ENCODE assay signal across 17 cellular contexts in genomic region chr11:538431-539051, GRCh38. TPM values are rescaled to one million over a fixed set of nuclear protein-coding genes. Genes with fewer than 3 reads are reported as not detected.
DNase-seq lines count a peak whose midpoint lies in the region; ATAC-seq, FAIRE-seq and TF ChIP-seq lines count a peak whose summit lies in the region.
"Had no signal": no experiment of that assay in that cellular context is flagged by ENCODE, and none has a peak within 500 bp of the region (broad histone marks: within the 10 kb centered on the region; RNA-seq: fewer than 3 reads in every experiment).

No MANE protein-coding gene starts in this region.

- TSS peak; percentile 66 for BruUV-seq in Panc1 (replicated peaks; lab: Mats Ljungman, UMichigan)
- BruUV-seq in HepG2 (replicated peaks; lab: Mats Ljungman, UMichigan) = no TSS peak

- 45% methylated on average over 14 of the region's 20 CpGs for WGBS in HepG2 (ENCODE audit: low lambda C conversion rate)

- no peaks in the 10 kb centered on the region for H3K27me3 ChIP-seq in Panc1 (ENCODE audit: control insufficient read depth, insufficient read depth, low read length)
- peaks cover 5 to 20% of the 10 kb centered on the region in 2 experiments; a peak in 4 of 5 replicates for H3K27me3 ChIP-seq in HepG2 (ENCODE audit: control insufficient read depth in 1 of 2, insufficient read depth in 2 of 2, low read length in 2 of 2)

- H3K9me3 Mint-ChIP-seq in natural killer cell = no peaks in the 10 kb centered on the region
- no peaks in the 10 kb centered on the region for H3K9me3 Mint-ChIP-seq in natural killer cell treated with Interleukin-12 subunit alpha and Interleukin-12 subunit beta and Interleukin-15 and Interleukin-18, amount 100 ng/mL, for 72 hours
- H3K9me3 Mint-ChIP-seq: T-helper 2 cell treated with Interferon-gamma antibody and Interleukin-4, amounts not matched to agents 5 μg/mL and 100 μg/mL, for 36 hours had no signal

- no peak for TF ChIP-seq POLR2A in HepG2 (IDR thresholded peaks at IDR 0.05; ENCODE audit: insufficient read depth in 1 of 2, low read depth in 2 of 2, low read length in 2 of 2)

- no peak for TF ChIP-seq CTCF in natural killer cell (IDR thresholded peaks at IDR 0.05)
- no peak for TF ChIP-seq CTCF in Panc1 (IDR thresholded peaks at IDR 0.05)
- no peak for TF ChIP-seq CTCF in HepG2 (CRISPR knock-in tag; IDR thresholded peaks at IDR 0.05)

- H3K4me3 ChIP-seq in Panc1 (ENCODE audit: low read depth in 2 of 2, low read length in 2 of 2) (no peak overlapping the region), HepG2 (replicated peaks in 1 of 3; ENCODE audit: insufficient read depth in 1 of 3, low read depth in 2 of 3, low read length in 3 of 3) (no peak overlapping the region)

- no peak overlapping the region for H3K4me2 ChIP-seq in HepG2 (ENCODE audit: low read depth, low read length)

- H3K36me3 Mint-ChIP-seq in natural killer cell = no peaks in the 10 kb centered on the region
- H3K36me3 Mint-ChIP-seq in natural killer cell treated with Interleukin-12 subunit alpha and Interleukin-12 subunit beta and Interleukin-15 and Interleukin-18, amount 100 ng/mL, for 72 hours = no peaks in the 10 kb centered on the region

- POLR2A ChIA-PET in Panc1 (lab: Charles Lee) (no interaction called here), HepG2 (lab: Yijun Ruan, JAX) (interaction anchor here (1.2 kb wide), 1 partner anchor 10 kb away, joined by 3 read pairs; no protein-coding TSS in a partner anchor)

- peaks cover 0 to 25% of the 10 kb centered on the region in 2 donors for H3K4me1 Mint-ChIP-seq in natural killer cell
- peaks cover 5 to 10% of the 10 kb centered on the region in 2 donors for H3K4me1 Mint-ChIP-seq in natural killer cell treated with Interleukin-12 subunit alpha and Interleukin-12 subunit beta and Interleukin-15 and Interleukin-18, amount 100 ng/mL, for 72 hours (ENCODE audit: low read depth in 2 of 2)

- CTCF ChIA-PET in Panc1 (lab: Charles Lee) (no interaction called here), HepG2 (lab: Yijun Ruan, JAX; ENCODE audit: low intra/inter-chr PET ratio, low total read pairs) (no interaction called here)

- H3K9me3 ChIP-seq in Panc1 (ENCODE audit: control insufficient read depth, insufficient read depth, low read depth, low read length) = no peaks in the 10 kb centered on the region
- no peaks in the 10 kb centered on the region for H3K9me3 ChIP-seq in HepG2 (ENCODE audit: low read length)
- H3K9me3 ChIP-seq: stomach had no signal

- no peak for DNase-seq in natural killer cell
- no peak for DNase-seq in natural killer cell treated with Interleukin-12 subunit alpha and Interleukin-12 subunit beta and Interleukin-15 and Interleukin-18, amount 100 ng/mL, for 72 hours (ENCODE audit: low spot score)
- no peak for DNase-seq in Panc1 (ENCODE audit: low read depth, low spot score)
- no peak for DNase-seq in HepG2 (ENCODE audit: low spot score)
- DNase-seq in NCI-H446 treated with DMSO at 0.1 percent for 48 hours (lab: John Stamatoyannopoulos, UW) = no peak
- no peak for DNase-seq in GM03348 (ENCODE audit: low spot score)
- no peak for DNase-seq in HuH-7 (ENCODE audit: low spot score)
- DNase-seq in GM19238 (ENCODE audit: insufficient read length, low spot score) = no peak
- DNase-seq: activated CD4-positive, alpha-beta T cell treated with anti-CD3 and anti-CD28 coated beads, Interleukin-2, amount 50 U/mL, for 4 hours; activated gamma-delta T cell; DND-41; MM.1S; NCI-H2081; NCI-H774; stimulated activated CD4-positive, alpha-beta T cell treated with anti-CD3 and anti-CD28 coated beads, Interleukin-12 subunit alpha, Interleukin-12 subunit beta, amount 100 ng/mL, for 4 hours; stomach had no signal

- no peak overlapping the region for H3K27ac Mint-ChIP-seq in natural killer cell
- H3K27ac Mint-ChIP-seq in natural killer cell treated with Interleukin-12 subunit alpha and Interleukin-12 subunit beta and Interleukin-15 and Interleukin-18, amount 100 ng/mL, for 72 hours = no peak overlapping the region
- H3K27ac Mint-ChIP-seq: T-helper 2 cell treated with Interferon-gamma antibody and Interleukin-4, amounts not matched to agents 5 μg/mL and 100 μg/mL, for 36 hours had no signal

- FAIRE-seq in HepG2 (lab: Jason Lieb, UNC) = no peak

- no peak for TF ChIP-seq RAD21 in HepG2 (CRISPR knock-in tag; IDR thresholded peaks at IDR 0.05)

- no peaks in the 10 kb centered on the region; the same call in 1 of the 2 replicates for H3K36me3 ChIP-seq in Panc1 (ENCODE audit: control insufficient read depth, insufficient read depth, low read length)
- H3K36me3 ChIP-seq in HepG2 (replicated peaks in 1 of 2; ENCODE audit: control insufficient read depth in 1 of 2, insufficient read depth in 2 of 2, low read length in 2 of 2) = peaks cover under 1 to 4% of the 10 kb centered on the region in 2 experiments; a peak in 1 of 5 replicates

- H3K27ac ChIP-seq in Panc1 (ENCODE audit: low read length) (no peak overlapping the region), HepG2 (ENCODE audit: extremely low read length, insufficient read depth, low read length) (no peak overlapping the region)

- TF ChIP-seq EP300 in HepG2 (IDR thresholded peaks at IDR 0.05; ENCODE audit: low read depth in 2 of 2, low read length in 2 of 2) (no peak), HepG2 (CRISPR knock-in tag; IDR thresholded peaks at IDR 0.05; ENCODE audit: borderline replicate concordance) (0 out of 2 replicates have a peak, but pooled peaks have one; percentile 20)

- H3K4me3 Mint-ChIP-seq in natural killer cell = peak overlapping the region; percentile 35
- H3K4me3 Mint-ChIP-seq in natural killer cell treated with Interleukin-12 subunit alpha and Interleukin-12 subunit beta and Interleukin-15 and Interleukin-18, amount 100 ng/mL, for 72 hours = no peak overlapping the region
- H3K4me3 Mint-ChIP-seq: T-helper 2 cell treated with Interferon-gamma antibody and Interleukin-4, amounts not matched to agents 5 μg/mL and 100 μg/mL, for 36 hours had no signal

- H3K9ac ChIP-seq in HepG2 (ENCODE audit: insufficient read depth, low read depth, low read length) = no peak overlapping the region

- no peak for ATAC-seq in natural killer cell
- no peak for ATAC-seq in natural killer cell treated with Interleukin-12 subunit alpha and Interleukin-12 subunit beta and Interleukin-15 and Interleukin-18, amount 100 ng/mL, for 72 hours
- ATAC-seq in Panc1 = no peak
- ATAC-seq in HepG2 = no peak

- peaks cover 4% of the 10 kb centered on the region for H3K79me2 ChIP-seq in HepG2 (ENCODE audit: insufficient read depth, low read length)

- H3K27me3 Mint-ChIP-seq in natural killer cell (ENCODE audit: low read depth in 2 of 2) = no peaks in the 10 kb centered on the region
- H3K27me3 Mint-ChIP-seq in natural killer cell treated with Interleukin-12 subunit alpha and Interleukin-12 subunit beta and Interleukin-15 and Interleukin-18, amount 100 ng/mL, for 72 hours = no peaks in the 10 kb centered on the region

- H2AFZ ChIP-seq in HepG2 (ENCODE audit: low read length) = no peak overlapping the region

- peaks cover 30% of the 10 kb centered on the region for H3K4me1 ChIP-seq in Panc1 (ENCODE audit: control insufficient read depth, insufficient read depth, low read length)
- H3K4me1 ChIP-seq in HepG2 (ENCODE audit: insufficient read depth, low read length) = peaks cover 73% of the 10 kb centered on the region

- in situ Hi-C loops in Panc1 (cut with HindIII; ENCODE audit: low pct_unique_long_range_greater_than_20kb, low sequenced_read_pairs) (no loop called here), HepG2 (cut with HindIII; ENCODE audit: extremely low pct_ligation_motif_present, low pct_unique_long_range_greater_than_20kb) (no loop called here)

- intact Hi-C loops in natural killer cell (cut with micrococcal nuclease) = no loop called here
- intact Hi-C loops in Panc1 (cut with micrococcal nuclease; ENCODE audit: unreplicated experiment) = no loop called here
- intact Hi-C loops in HepG2 (cut with micrococcal nuclease; ENCODE audit: unreplicated experiment) = no loop called here

- no peaks in the 10 kb centered on the region; the same call in 1 of the 2 replicates for H4K20me1 ChIP-seq in HepG2 (ENCODE audit: insufficient read depth, low read length)

RNA-seq across cellular contexts. Expression of gene LRRC56, which starts 1.2 kb away (rescaled TPM):
- 1 to 10 TPM; 1.5 to 2.4 (median 2.2) TPM for total RNA-seq in natural killer cell
- total RNA-seq in natural killer cell treated with Interleukin-12 subunit alpha and Interleukin-12 subunit beta and Interleukin-15 and Interleukin-18, amount 100 ng/mL, for 72 hours = 1 to 10 TPM in 1 of 2 donors, under 1 TPM in 1; 0.98 to 1.8 TPM
- total RNA-seq in Panc1 (2021; ENCODE audit: unreplicated experiment) = 9.8 TPM
- polyA plus RNA-seq in Panc1 (2012; ENCODE audit: insufficient read length) = 13.3 TPM
- total RNA-seq in HepG2 (2016; rRNA removed; fragmentation: Illumina TruSeq; extraction: Trizol) = 0.08 and 0.11 TPM in 2 replicates
- 0.10 TPM in 1 of 2 replicates, not detected in the other for total RNA-seq in HepG2 (2016; cell fraction: cytosol; rRNA removed; fragmentation: Illumina TruSeq; extraction: Trizol; ENCODE audit: low read depth)
- 0.09 TPM in 2 replicates for total RNA-seq in HepG2 (2016; cell fraction: insoluble cytoplasmic fraction; rRNA removed; fragmentation: Illumina TruSeq; extraction: Trizol)
- total RNA-seq in HepG2 (2016; cell fraction: membrane; rRNA removed; fragmentation: Illumina TruSeq; extraction: Trizol) = 0.06 and 0.07 TPM in 2 replicates
- not detected in 2 replicates for total RNA-seq in HepG2 (2016; cell fraction: nucleus; rRNA removed; fragmentation: Illumina TruSeq; extraction: Trizol)
- polyA plus RNA-seq in HepG2 (2011; rRNA removed) = 0.29 and 0.46 TPM in 2 replicates
- polyA plus RNA-seq in HepG2 (2011; cell fraction: cytosol; rRNA removed) = 0.21 and 0.22 TPM in 2 replicates
- 3.4 and 3.8 TPM in 2 replicates for polyA plus RNA-seq in HepG2 (2011; cell fraction: nucleus; rRNA removed)
- polyA plus RNA-seq in HepG2 (2012) = 0.34 and 0.59 TPM in 2 replicates
- 0.05 TPM in 1 of 2 replicates, not detected in the other for polyA plus RNA-seq in HepG2 (2016; cell fraction: cytosol; fragmentation: Illumina TruSeq; extraction: Trizol; ENCODE audit: low read depth)
- polyA plus RNA-seq in HepG2 (2016; cell fraction: insoluble cytoplasmic fraction; fragmentation: Illumina TruSeq; extraction: Trizol; ENCODE audit: low read depth) = 0.19 TPM in 1 of 2 replicates, not detected in the other
- 0.10 TPM in 1 of 2 replicates, not detected in the other for polyA plus RNA-seq in HepG2 (2016; cell fraction: membrane; fragmentation: Illumina TruSeq; extraction: Trizol; ENCODE audit: low read depth)
- 0.37 and 0.44 TPM in 2 replicates for polyA plus RNA-seq in HepG2 (2016; cell fraction: nucleus; fragmentation: Illumina TruSeq; extraction: Trizol; ENCODE audit: insufficient read depth, low read depth)
- polyA minus RNA-seq in HepG2 (2011; rRNA and poly(A)+ RNA removed; ENCODE audit: low replicate concordance) = 0.20 and 0.56 TPM in 2 replicates
- 0.30 TPM in 1 of 2 replicates, not detected in the other for polyA minus RNA-seq in HepG2 (2011; cell fraction: cytosol; rRNA and poly(A)+ RNA removed)
- polyA minus RNA-seq in HepG2 (2011; cell fraction: nucleus; rRNA and poly(A)+ RNA removed) = 0.37 and 0.64 TPM in 2 replicates

RNA-seq across cellular contexts. Expression of gene HRAS, which starts 3.2 kb away (rescaled TPM):
- total RNA-seq in natural killer cell = 10 to 100 TPM; 27.6 to 35.0 (median 30.6) TPM
- 10 to 100 TPM; 33.6 to 83.5 TPM for total RNA-seq in natural killer cell treated with Interleukin-12 subunit alpha and Interleukin-12 subunit beta and Interleukin-15 and Interleukin-18, amount 100 ng/mL, for 72 hours
- 175 TPM for total RNA-seq in Panc1 (2021; ENCODE audit: unreplicated experiment)
- polyA plus RNA-seq in Panc1 (2012; ENCODE audit: insufficient read length) = 310 TPM
- 47.5 and 50.0 TPM in 2 replicates for total RNA-seq in HepG2 (2016; rRNA removed; fragmentation: Illumina TruSeq; extraction: Trizol)
- 97.1 and 126 TPM in 2 replicates for total RNA-seq in HepG2 (2016; cell fraction: cytosol; rRNA removed; fragmentation: Illumina TruSeq; extraction: Trizol; ENCODE audit: low read depth)
- 35.7 and 53.4 TPM in 2 replicates for total RNA-seq in HepG2 (2016; cell fraction: insoluble cytoplasmic fraction; rRNA removed; fragmentation: Illumina TruSeq; extraction: Trizol)
- total RNA-seq in HepG2 (2016; cell fraction: membrane; rRNA removed; fragmentation: Illumina TruSeq; extraction: Trizol) = 106 and 128 TPM in 2 replicates
- total RNA-seq in HepG2 (2016; cell fraction: nucleus; rRNA removed; fragmentation: Illumina TruSeq; extraction: Trizol) = 23.1 and 23.7 TPM in 2 replicates
- polyA plus RNA-seq in HepG2 (2011; rRNA removed) = 32.9 TPM in 2 replicates
- polyA plus RNA-seq in HepG2 (2011; cell fraction: cytosol; rRNA removed) = 29.5 and 42.1 TPM in 2 replicates
- 62.4 and 65.1 TPM in 2 replicates for polyA plus RNA-seq in HepG2 (2011; cell fraction: nucleus; rRNA removed)
- polyA plus RNA-seq in HepG2 (2012) = 15.4 and 32.7 TPM in 2 replicates
- 120 and 151 TPM in 2 replicates for polyA plus RNA-seq in HepG2 (2016; cell fraction: cytosol; fragmentation: Illumina TruSeq; extraction: Trizol; ENCODE audit: low read depth)
- polyA plus RNA-seq in HepG2 (2016; cell fraction: insoluble cytoplasmic fraction; fragmentation: Illumina TruSeq; extraction: Trizol; ENCODE audit: low read depth) = 33.8 and 38.7 TPM in 2 replicates
- polyA plus RNA-seq in HepG2 (2016; cell fraction: membrane; fragmentation: Illumina TruSeq; extraction: Trizol; ENCODE audit: low read depth) = 96.2 and 121 TPM in 2 replicates
- polyA plus RNA-seq in HepG2 (2016; cell fraction: nucleus; fragmentation: Illumina TruSeq; extraction: Trizol; ENCODE audit: insufficient read depth, low read depth) = 47.3 and 47.4 TPM in 2 replicates
- 29.8 and 71.6 TPM in 2 replicates for polyA minus RNA-seq in HepG2 (2011; rRNA and poly(A)+ RNA removed; ENCODE audit: low replicate concordance)
- 8.5 and 9.0 TPM in 2 replicates for polyA minus RNA-seq in HepG2 (2011; cell fraction: cytosol; rRNA and poly(A)+ RNA removed)
- 5.8 and 11.4 TPM in 2 replicates for polyA minus RNA-seq in HepG2 (2011; cell fraction: nucleus; rRNA and poly(A)+ RNA removed)

RNA-seq across cellular contexts. Expression of gene LMNTD2, which starts 22.0 kb away (rescaled TPM):
- total RNA-seq in natural killer cell (1 to 10 TPM; 3.5 to 5.2 (median 5.0) TPM), Panc1 (2021; ENCODE audit: unreplicated experiment) (21.8 TPM), HepG2 (2016; rRNA removed; fragmentation: Illumina TruSeq; extraction: Trizol) (0.25 and 1.1 TPM in 2 replicates)
- total RNA-seq in natural killer cell treated with Interleukin-12 subunit alpha and Interleukin-12 subunit beta and Interleukin-15 and Interleukin-18, amount 100 ng/mL, for 72 hours = 1 to 10 TPM; 1.1 to 2.1 TPM
- 44.2 TPM for polyA plus RNA-seq in Panc1 (2012; ENCODE audit: insufficient read length)
- total RNA-seq in HepG2 (2016; cell fraction: cytosol; rRNA removed; fragmentation: Illumina TruSeq; extraction: Trizol; ENCODE audit: low read depth) = 0.40 and 0.44 TPM in 2 replicates
- 0.45 and 1.1 TPM in 2 replicates for total RNA-seq in HepG2 (2016; cell fraction: insoluble cytoplasmic fraction; rRNA removed; fragmentation: Illumina TruSeq; extraction: Trizol)
- 0.79 and 1.3 TPM in 2 replicates for total RNA-seq in HepG2 (2016; cell fraction: membrane; rRNA removed; fragmentation: Illumina TruSeq; extraction: Trizol)
- 1.3 and 1.7 TPM in 2 replicates for total RNA-seq in HepG2 (2016; cell fraction: nucleus; rRNA removed; fragmentation: Illumina TruSeq; extraction: Trizol)
- 3.1 and 3.6 TPM in 2 replicates for polyA plus RNA-seq in HepG2 (2011; rRNA removed)
- polyA plus RNA-seq in HepG2 (2011; cell fraction: cytosol; rRNA removed) = 1.1 and 2.2 TPM in 2 replicates
- 50.0 and 60.4 TPM in 2 replicates for polyA plus RNA-seq in HepG2 (2011; cell fraction: nucleus; rRNA removed)
- 1.3 and 1.4 TPM in 2 replicates for polyA plus RNA-seq in HepG2 (2012)
- polyA plus RNA-seq in HepG2 (2016; cell fraction: cytosol; fragmentation: Illumina TruSeq; extraction: Trizol; ENCODE audit: low read depth) = 0.53 and 0.78 TPM in 2 replicates
- 0.42 and 0.68 TPM in 2 replicates for polyA plus RNA-seq in HepG2 (2016; cell fraction: insoluble cytoplasmic fraction; fragmentation: Illumina TruSeq; extraction: Trizol; ENCODE audit: low read depth)
- polyA plus RNA-seq in HepG2 (2016; cell fraction: membrane; fragmentation: Illumina TruSeq; extraction: Trizol; ENCODE audit: low read depth) = 0.96 and 1.2 TPM in 2 replicates
- 3.7 and 5.0 TPM in 2 replicates for polyA plus RNA-seq in HepG2 (2016; cell fraction: nucleus; fragmentation: Illumina TruSeq; extraction: Trizol; ENCODE audit: insufficient read depth, low read depth)
- polyA minus RNA-seq in HepG2 (2011; rRNA and poly(A)+ RNA removed; ENCODE audit: low replicate concordance) = 0.51 and 0.96 TPM in 2 replicates
- 0.88 and 1.4 TPM in 2 replicates for polyA minus RNA-seq in HepG2 (2011; cell fraction: cytosol; rRNA and poly(A)+ RNA removed)
- polyA minus RNA-seq in HepG2 (2011; cell fraction: nucleus; rRNA and poly(A)+ RNA removed) = 2.6 and 3.1 TPM in 2 replicates

RNA-seq across cellular contexts. Expression of gene RASSF7, which starts 22.2 kb away (rescaled TPM):
- total RNA-seq in natural killer cell (10 to 100 TPM; 19.0 to 21.7 (median 20.0) TPM), Panc1 (2021; ENCODE audit: unreplicated experiment) (81.8 TPM), HepG2 (2016; rRNA removed; fragmentation: Illumina TruSeq; extraction: Trizol) (13.1 and 20.2 TPM in 2 replicates)
- 10 to 100 TPM; 13.3 to 22.9 TPM for total RNA-seq in natural killer cell treated with Interleukin-12 subunit alpha and Interleukin-12 subunit beta and Interleukin-15 and Interleukin-18, amount 100 ng/mL, for 72 hours
- polyA plus RNA-seq in Panc1 (2012; ENCODE audit: insufficient read length) = 144 TPM
- 5.4 and 5.7 TPM in 2 replicates for total RNA-seq in HepG2 (2016; cell fraction: cytosol; rRNA removed; fragmentation: Illumina TruSeq; extraction: Trizol; ENCODE audit: low read depth)
- total RNA-seq in HepG2 (2016; cell fraction: insoluble cytoplasmic fraction; rRNA removed; fragmentation: Illumina TruSeq; extraction: Trizol) = 13.3 and 19.7 TPM in 2 replicates
- total RNA-seq in HepG2 (2016; cell fraction: membrane; rRNA removed; fragmentation: Illumina TruSeq; extraction: Trizol) = 10.8 and 11.9 TPM in 2 replicates
- total RNA-seq in HepG2 (2016; cell fraction: nucleus; rRNA removed; fragmentation: Illumina TruSeq; extraction: Trizol) = 16.7 and 17.2 TPM in 2 replicates
- 28.6 and 36.4 TPM in 2 replicates for polyA plus RNA-seq in HepG2 (2011; rRNA removed)
- polyA plus RNA-seq in HepG2 (2011; cell fraction: cytosol; rRNA removed) = 22.3 and 49.0 TPM in 2 replicates
- 139 and 165 TPM in 2 replicates for polyA plus RNA-seq in HepG2 (2011; cell fraction: nucleus; rRNA removed)
- 8.9 and 12.6 TPM in 2 replicates for polyA plus RNA-seq in HepG2 (2012)
- polyA plus RNA-seq in HepG2 (2016; cell fraction: cytosol; fragmentation: Illumina TruSeq; extraction: Trizol; ENCODE audit: low read depth) = 4.7 and 6.0 TPM in 2 replicates
- polyA plus RNA-seq in HepG2 (2016; cell fraction: insoluble cytoplasmic fraction; fragmentation: Illumina TruSeq; extraction: Trizol; ENCODE audit: low read depth) = 12.3 and 15.9 TPM in 2 replicates
- polyA plus RNA-seq in HepG2 (2016; cell fraction: membrane; fragmentation: Illumina TruSeq; extraction: Trizol; ENCODE audit: low read depth) = 5.9 and 7.2 TPM in 2 replicates
- polyA plus RNA-seq in HepG2 (2016; cell fraction: nucleus; fragmentation: Illumina TruSeq; extraction: Trizol; ENCODE audit: insufficient read depth, low read depth) = 32.6 and 40.7 TPM in 2 replicates
- polyA minus RNA-seq in HepG2 (2011; rRNA and poly(A)+ RNA removed; ENCODE audit: low replicate concordance) = 6.7 and 39.4 TPM in 2 replicates
- polyA minus RNA-seq in HepG2 (2011; cell fraction: cytosol; rRNA and poly(A)+ RNA removed) = 10.4 and 10.9 TPM in 2 replicates
- polyA minus RNA-seq in HepG2 (2011; cell fraction: nucleus; rRNA and poly(A)+ RNA removed) = 15.2 and 17.9 TPM in 2 replicates

RNA-seq across cellular contexts. Expression of gene RNH1, which starts 31.5 kb away (rescaled TPM):
- total RNA-seq in natural killer cell (100 to 1,000 TPM; 113 to 120 (median 118) TPM), Panc1 (2021; ENCODE audit: unreplicated experiment) (345 TPM), HepG2 (2016; rRNA removed; fragmentation: Illumina TruSeq; extraction: Trizol) (74.1 and 81.3 TPM in 2 replicates)
- 100 to 1,000 TPM in 1 of 2 donors, 10 to 100 TPM in 1; 89.2 to 113 TPM for total RNA-seq in natural killer cell treated with Interleukin-12 subunit alpha and Interleukin-12 subunit beta and Interleukin-15 and Interleukin-18, amount 100 ng/mL, for 72 hours
- 671 TPM for polyA plus RNA-seq in Panc1 (2012; ENCODE audit: insufficient read length)
- 28.3 and 31.4 TPM in 2 replicates for total RNA-seq in HepG2 (2016; cell fraction: cytosol; rRNA removed; fragmentation: Illumina TruSeq; extraction: Trizol; ENCODE audit: low read depth)
- total RNA-seq in HepG2 (2016; cell fraction: insoluble cytoplasmic fraction; rRNA removed; fragmentation: Illumina TruSeq; extraction: Trizol) = 73.0 and 77.2 TPM in 2 replicates
- 30.6 and 37.6 TPM in 2 replicates for total RNA-seq in HepG2 (2016; cell fraction: membrane; rRNA removed; fragmentation: Illumina TruSeq; extraction: Trizol)
- 39.1 and 43.2 TPM in 2 replicates for total RNA-seq in HepG2 (2016; cell fraction: nucleus; rRNA removed; fragmentation: Illumina TruSeq; extraction: Trizol)
- polyA plus RNA-seq in HepG2 (2011; rRNA removed) = 36.0 and 51.4 TPM in 2 replicates
- 30.1 and 56.0 TPM in 2 replicates for polyA plus RNA-seq in HepG2 (2011; cell fraction: cytosol; rRNA removed)
- 135 and 166 TPM in 2 replicates for polyA plus RNA-seq in HepG2 (2011; cell fraction: nucleus; rRNA removed)
- 42.4 and 61.5 TPM in 2 replicates for polyA plus RNA-seq in HepG2 (2012)
- polyA plus RNA-seq in HepG2 (2016; cell fraction: cytosol; fragmentation: Illumina TruSeq; extraction: Trizol; ENCODE audit: low read depth) = 14.2 and 15.8 TPM in 2 replicates
- polyA plus RNA-seq in HepG2 (2016; cell fraction: insoluble cytoplasmic fraction; fragmentation: Illumina TruSeq; extraction: Trizol; ENCODE audit: low read depth) = 62.8 and 84.3 TPM in 2 replicates
- polyA plus RNA-seq in HepG2 (2016; cell fraction: membrane; fragmentation: Illumina TruSeq; extraction: Trizol; ENCODE audit: low read depth) = 21.1 and 22.9 TPM in 2 replicates
- 61.8 and 67.0 TPM in 2 replicates for polyA plus RNA-seq in HepG2 (2016; cell fraction: nucleus; fragmentation: Illumina TruSeq; extraction: Trizol; ENCODE audit: insufficient read depth, low read depth)
- 72.2 and 124 TPM in 2 replicates for polyA minus RNA-seq in HepG2 (2011; rRNA and poly(A)+ RNA removed; ENCODE audit: low replicate concordance)
- 42.7 and 46.3 TPM in 2 replicates for polyA minus RNA-seq in HepG2 (2011; cell fraction: cytosol; rRNA and poly(A)+ RNA removed)
- 49.1 and 49.3 TPM in 2 replicates for polyA minus RNA-seq in HepG2 (2011; cell fraction: nucleus; rRNA and poly(A)+ RNA removed)
